Comparison of ENCODE assay signal across 8 cellular contexts in the genomic region with DNA sequence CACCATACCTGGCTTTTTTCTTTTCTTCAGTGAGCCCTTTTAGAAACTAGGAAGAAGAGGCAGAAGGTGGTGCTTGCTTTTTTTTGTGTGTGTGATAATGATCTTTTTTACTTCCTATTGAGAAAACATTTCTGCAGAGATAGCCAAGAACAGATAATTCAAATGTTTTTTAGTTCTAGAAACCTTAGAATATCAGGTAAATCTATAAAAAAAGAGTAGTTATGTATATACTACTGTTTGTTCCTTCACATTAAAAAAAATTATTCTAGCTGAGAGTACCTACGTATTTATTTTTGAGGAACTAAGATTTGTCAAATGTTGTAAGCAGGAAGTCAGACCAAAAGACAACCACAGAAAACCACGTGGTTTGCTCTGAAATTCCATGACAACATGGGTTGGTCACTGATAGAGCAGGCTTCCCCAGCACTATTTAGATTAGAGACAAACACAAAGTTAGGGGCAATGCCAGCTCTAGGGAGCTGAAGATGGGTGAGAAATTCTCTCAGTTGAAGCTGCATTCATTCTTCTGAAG. TPM values are rescaled to one million over a fixed set of nuclear protein-coding genes. Genes with fewer than 3 reads are reported as not detected.
A peak's percentile ranks its signal among the peaks of the same experiment; 100 is the strongest.
DNase-seq lines count a peak whose midpoint lies in the region; ATAC-seq and TF ChIP-seq lines count a peak whose summit lies in the region.

No MANE protein-coding gene starts in this region.

- H3K36me3 ChIP-seq in MM.1S (replicated peaks; ENCODE audit: insufficient read depth, low read length) (peaks cover 22% of the 10 kb centered on the region), subcutaneous abdominal adipose tissue (ENCODE audit: control insufficient read depth in 5 of 5, insufficient read depth in 5 of 5, low read length in 5 of 5) (peaks cover 31 to 59% (median 46%) of the 10 kb centered on the region in 5 donors)

- H3K27me3 Mint-ChIP-seq in activated T-cell treated with anti-CD3 and anti-CD28 coated beads, Interleukin-2, amount 50 U/mL, for 4 hours (ENCODE audit: low read depth), result no peaks in the 10 kb centered on the region

- H3K4me3 Mint-ChIP-seq in activated T-cell treated with anti-CD3 and anti-CD28 coated beads, Interleukin-2, amount 50 U/mL, for 4 hours, result peak overlapping the region; percentile 73

- H3K4me3 ChIP-seq in GM08714 (ENCODE audit: low read length) (peak overlapping the region; percentile 54; the same call in 1 of the 2 replicates), MM.1S (ENCODE audit: low read length) (peak overlapping the region; percentile 43; the same call in 1 of the 2 replicates), subcutaneous abdominal adipose tissue (ENCODE audit: low read depth in 1 of 5, low read length in 5 of 5) (no peak overlapping the region)

- no peaks in the 10 kb centered on the region for H3K9me3 ChIP-seq in MM.1S (replicated peaks; ENCODE audit: insufficient read depth, low read length)
- no peaks in the 10 kb centered on the region for H3K9me3 ChIP-seq in subcutaneous abdominal adipose tissue (ENCODE audit: control insufficient read depth in 5 of 5, low read length in 5 of 5)

- H3K4me1 ChIP-seq in MM.1S (ENCODE audit: low read length), result peaks cover 54% of the 10 kb centered on the region
- peaks cover 0 to 8% (median 0%) of the 10 kb centered on the region in 5 donors for H3K4me1 ChIP-seq in subcutaneous abdominal adipose tissue (ENCODE audit: control insufficient read depth in 5 of 5, insufficient read depth in 5 of 5, low read length in 5 of 5)

- H3K27ac ChIP-seq in MM.1S (ENCODE audit: low read length) (peak overlapping the region; percentile 99), subcutaneous abdominal adipose tissue (ENCODE audit: low read depth, low read length) (peak overlapping the region; percentile 44)

- H3K9me3 Mint-ChIP-seq in activated T-cell treated with anti-CD3 and anti-CD28 coated beads, Interleukin-2, amount 50 U/mL, for 4 hours, result no peaks in the 10 kb centered on the region

- no peak for TF ChIP-seq CTCF in MM.1S (IDR thresholded peaks at IDR 0.05; ENCODE audit: low read length)

- H3K4me2 ChIP-seq in MM.1S (ENCODE audit: low read depth, low read length), result peak overlapping the region; percentile 80

- H3K27me3 ChIP-seq in MM.1S (replicated peaks; ENCODE audit: insufficient read depth, low read length), result no peaks in the 10 kb centered on the region
- H3K27me3 ChIP-seq in subcutaneous abdominal adipose tissue (ENCODE audit: control insufficient read depth in 5 of 5, insufficient read depth in 4 of 5, low read length in 5 of 5), result no peaks in the 10 kb centered on the region

- DNase-seq in MM.1S (peak; percentile 91), left colon (peak in 1 of 2 donors; percentile 34), cortex of kidney (lab: John Stamatoyannopoulos, UW) (no peak), NCI-H1417 (lab: John Stamatoyannopoulos, UW) (no peak)
- DNase-seq in activated T-cell treated with anti-CD3 and anti-CD28 coated beads, Interleukin-2, amount 50 U/mL, for 4 hours, result peak; percentile 53

- H4K20me1 ChIP-seq in MM.1S (ENCODE audit: insufficient read depth, low read length), result no peaks in the 10 kb centered on the region

- intact Hi-C loops in left colon (cut with DNase I, micrococcal nuclease), result no loop called here

- H2AFZ ChIP-seq in MM.1S (ENCODE audit: low read length), result no peak overlapping the region

- H3K9ac ChIP-seq in MM.1S (ENCODE audit: low read length), result peak overlapping the region; percentile 75
- H3K9ac ChIP-seq in subcutaneous abdominal adipose tissue (ENCODE audit: low read length in 5 of 5), result peak overlapping the region in 1 of 5 donors; percentile 47

- peak; percentile 87 for ATAC-seq in GM21825 (IDR thresholded peaks at IDR 0.05; ENCODE audit: unreplicated experiment)
- peak; percentile 76 to 81 for ATAC-seq in activated T-cell treated with anti-CD3 and anti-CD28 coated beads, Interleukin-2, amount 50 U/mL, for 4 hours
- peak; percentile 67 for ATAC-seq in left colon

- H3K79me2 ChIP-seq in MM.1S (ENCODE audit: low read length), result peaks cover 92% of the 10 kb centered on the region

- peaks cover 73% of the 10 kb centered on the region for H3K36me3 Mint-ChIP-seq in activated T-cell treated with anti-CD3 and anti-CD28 coated beads, Interleukin-2, amount 50 U/mL, for 4 hours (ENCODE audit: insufficient read depth)

- peaks cover 42% of the 10 kb centered on the region for H3F3A ChIP-seq in MM.1S (ENCODE audit: insufficient read depth, low read length)

- no peaks in the 10 kb centered on the region for H3K9me2 ChIP-seq in MM.1S (replicated peaks; ENCODE audit: insufficient read depth, low read length)

- H3K4me1 Mint-ChIP-seq in activated T-cell treated with anti-CD3 and anti-CD28 coated beads, Interleukin-2, amount 50 U/mL, for 4 hours (ENCODE audit: low read depth), result peaks cover 88% of the 10 kb centered on the region

RNA-seq across cellular contexts. Expression of a gene that starts 12.8 kb away (rescaled TPM):
- 100 to 1,000 TPM; 134 to 157 (median 149) TPM for total RNA-seq in activated T-cell treated with anti-CD3 and anti-CD28 coated beads, Interleukin-2, amount 50 U/mL, for 4 hours
- 10 to 100 TPM; 26.8 to 32.8 TPM for total RNA-seq in left colon

RNA-seq across cellular contexts. Expression of a gene that starts 19.0 kb away (rescaled TPM):
- total RNA-seq in activated T-cell treated with anti-CD3 and anti-CD28 coated beads, Interleukin-2, amount 50 U/mL, for 4 hours, result 10 to 100 TPM; 70.8 to 76.6 (median 71.6) TPM
- total RNA-seq in left colon, result 10 to 100 TPM; 11.8 to 13.0 TPM

Comparison
In these comparisons a context has a peak if more than half of its experiments do, and no peak if none do; other contexts are left out.
1. H3K4me3 ChIP-seq: peak in GM08714 (single experiment) and MM.1S (single experiment); none in subcutaneous abdominal adipose tissue (0 of 5).
2. DNase-seq: peak in MM.1S (single experiment) and activated T-cell treated with anti-CD3 and anti-CD28 coated beads, Interleukin-2, amount 50 U/mL, for 4 hours (single experiment); none in cortex of kidney (single experiment) and NCI-H1417 (0 of 3).
3. RNA of a gene that starts 19.0 kb away (total RNA-seq): 70.8 to 76.6 TPM in activated T-cell treated with anti-CD3 and anti-CD28 coated beads, Interleukin-2, amount 50 U/mL, for 4 hours; 11.8 to 13.0 TPM in left colon; every median in the first group is over 4 times any median in the second.
4. Peak in every context shown above with its lines, with median percentiles within 50 percentile points of each other: ATAC-seq.